8 cellular contexts compared by ENCODE assay signal in the genomic region with DNA sequence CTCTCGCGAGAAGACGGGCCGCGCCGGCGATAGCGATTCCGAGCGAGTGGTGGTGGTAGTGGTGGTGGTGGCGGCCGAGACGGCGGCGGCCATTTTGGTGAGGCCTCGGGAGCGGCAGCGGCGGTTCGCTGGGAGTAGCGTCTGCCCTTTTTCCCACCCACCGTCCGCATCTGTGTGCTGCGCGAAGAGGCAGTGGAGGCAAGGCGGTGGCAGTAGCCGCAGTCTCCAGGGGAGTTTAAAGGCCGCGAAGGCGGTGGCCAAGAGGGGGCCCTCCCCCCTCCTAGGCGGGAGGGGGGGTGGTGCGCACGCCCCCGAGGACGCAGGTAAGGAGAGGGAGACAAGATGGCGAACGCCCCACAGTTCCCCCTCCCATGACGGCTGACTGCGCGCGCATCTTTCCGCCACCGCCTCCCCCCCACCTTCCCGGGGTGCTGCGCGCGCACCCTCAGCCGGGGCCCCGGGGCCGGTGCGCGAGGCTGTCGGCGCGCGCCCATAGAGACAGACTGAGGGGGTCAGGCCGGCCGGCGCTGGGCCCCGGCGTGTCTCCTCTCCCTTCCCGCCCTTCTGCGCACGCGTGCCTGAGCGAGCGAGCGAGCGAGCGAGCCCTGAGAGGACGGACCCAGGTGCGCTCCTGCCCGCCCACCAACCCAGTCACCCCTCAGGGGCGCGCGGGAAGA. TPM values are rescaled to one million over a fixed set of nuclear protein-coding genes. Genes with fewer than 3 reads are reported as not detected.
DNase-seq lines count a peak whose midpoint lies in the region; ATAC-seq and TF ChIP-seq lines count a peak whose summit lies in the region.

No MANE protein-coding gene starts in this region.

- H3K9me3 Mint-ChIP-seq in CD4-positive, alpha-beta memory T cell, result peaks cover 0 to 3% (median 0%) of the 10 kb centered on the region in 8 donors

- POLR2A ChIA-PET in CD4-positive, alpha-beta memory T cell (lab: Charles Lee; ENCODE audit: partially characterized antibody), result interaction anchor here (1.0 to 9.2 kb wide), 23 partner anchors 8 to 280 kb away, joined by 3 to 154 read pairs (median 4); a partner anchor contains a TSS

- H3K9me3 ChIP-seq in CD4-positive, alpha-beta memory T cell (ENCODE audit: control insufficient read depth in 1 of 2, low read length in 2 of 2), result no peaks in the 10 kb centered on the region

- ATAC-seq in GM19452 (IDR thresholded peaks at IDR 0.05; ENCODE audit: unreplicated experiment) (peak; percentile 68), HG03571 (IDR thresholded peaks at IDR 0.05; ENCODE audit: unreplicated experiment) (peak; percentile 55)

- peak in 1 of 2 donors; percentile 42 for TF ChIP-seq POLR2A in lower leg skin (IDR thresholded peaks at IDR 0.05)

- peak overlapping the region; percentile 95 to 99 (median 96) for H3K4me3 Mint-ChIP-seq in CD4-positive, alpha-beta memory T cell

- peaks cover 6 to 30% of the 10 kb centered on the region in 2 donors for H3K36me3 Mint-ChIP-seq in CD4-positive, alpha-beta memory T cell

- H3K27me3 ChIP-seq in CD4-positive, alpha-beta memory T cell (ENCODE audit: insufficient read depth, low read length), result no peaks in the 10 kb centered on the region

- H3K27ac Mint-ChIP-seq in CD4-positive, alpha-beta memory T cell, result peak overlapping the region; percentile 100

- CTCF ChIA-PET in CD4-positive, alpha-beta memory T cell (lab: Charles Lee; ENCODE audit: partially characterized antibody), result interaction anchor here (1.7 to 2.6 kb wide), 5 partner anchors 39 to 268 kb away, joined by 4 to 21 read pairs (median 5); a partner anchor contains a TSS

- peaks cover 0 to 3% of the 10 kb centered on the region in 2 donors for H3K27me3 Mint-ChIP-seq in CD4-positive, alpha-beta memory T cell

- intact Hi-C loops in CD4-positive, alpha-beta memory T cell (cut with micrococcal nuclease), result loop anchor here (1.0 to 2.0 kb wide), 12 partner anchors 40 to 1875 kb away; a partner anchor contains a TSS
- intact Hi-C loops in lower leg skin (cut with DNase I; ENCODE audit: low total_unique reads), result no loop called here

- TF ChIP-seq CTCF in lower leg skin (IDR thresholded peaks at IDR 0.05), result peak in 1 of 3 donors; percentile 31

- peak; percentile 99 to 100 (median 100) for DNase-seq in CD4-positive, alpha-beta memory T cell
- DNase-seq in NCI-H774 (lab: John Stamatoyannopoulos, UW), result peak; percentile 95
- peak; percentile 99 for DNase-seq in activated CD4-positive, alpha-beta T cell treated with anti-CD3 and anti-CD28 coated beads, Interleukin-2, amount 50 U/mL, for 48 hours
- peak; percentile 63 to 86 for DNase-seq in dermis microvascular lymphatic vessel endothelial cell (ENCODE audit: low read depth in 2 of 2)
- DNase-seq in lower leg skin (ENCODE audit: low spot score in 2 of 2), result peak; percentile 98 to 100
- DNase-seq in stimulated activated CD4-positive, alpha-beta T cell treated with anti-CD3 and anti-CD28 coated beads, Interleukin-4, amount 100 ng/mL, for 24 hours, result peak; percentile 99

- H3K36me3 ChIP-seq in CD4-positive, alpha-beta memory T cell (ENCODE audit: insufficient read depth, low read length), result peaks cover 10% of the 10 kb centered on the region

- WGBS in lower leg skin, 2 donors, result 0 to 1% methylated on average over 40 to 62 of the region's 76 CpGs

- H3K27ac ChIP-seq in CD4-positive, alpha-beta memory T cell (ENCODE audit: low read depth, low read length), result peak overlapping the region; percentile 100

- peaks cover 36% of the 10 kb centered on the region for H3K4me1 ChIP-seq in CD4-positive, alpha-beta memory T cell (ENCODE audit: insufficient read depth, low read length)

- H3K4me3 ChIP-seq in CD4-positive, alpha-beta memory T cell (ENCODE audit: low read length in 2 of 2), result peak overlapping the region; percentile 61 to 71
- H3K4me3 ChIP-seq in lower leg skin (ENCODE audit: low read depth, poor library complexity, severe bottlenecking), result peak overlapping the region; percentile 99

- peaks cover 22 to 44% (median 32%) of the 10 kb centered on the region in 4 donors for H3K4me1 Mint-ChIP-seq in CD4-positive, alpha-beta memory T cell

RNA-seq across cellular contexts. Expression of a gene that starts 0.7 kb away (rescaled TPM):
- 100 to 1,000 TPM; 101 to 115 TPM for total RNA-seq in CD4-positive, alpha-beta memory T cell
- 10 to 100 TPM in 1 of 2 donors, 1 to 10 TPM in 1; 1.2 to 35.4 TPM for polyA plus RNA-seq in CD4-positive, alpha-beta memory T cell
- total RNA-seq in dermis microvascular lymphatic vessel endothelial cell, result 16.6 and 29.3 TPM in 2 replicates
- 10 to 100 TPM; 21.7 to 44.0 (median 33.7) TPM for total RNA-seq in lower leg skin

RNA-seq across cellular contexts. Expression of a gene that starts 40.0 kb away (rescaled TPM):
- 100 to 1,000 TPM; 164 to 172 TPM for total RNA-seq in CD4-positive, alpha-beta memory T cell
- polyA plus RNA-seq in CD4-positive, alpha-beta memory T cell, result 1 to 10 TPM in 1 of 2 donors, under 1 TPM in 1; 0.70 to 7.9 TPM
- total RNA-seq in dermis microvascular lymphatic vessel endothelial cell (6.9 and 13.4 TPM in 2 replicates), lower leg skin (100 to 1,000 TPM in 1 of 4 donors, 10 to 100 TPM in 3; 51.0 to 103 (median 58.3) TPM)

RNA-seq across cellular contexts. Expression of a gene that starts 47.5 kb away (rescaled TPM):
- 100 to 1,000 TPM in 1 of 2 experiments, 10 to 100 TPM in 1; 92.0 to 100 TPM for total RNA-seq in CD4-positive, alpha-beta memory T cell
- polyA plus RNA-seq in CD4-positive, alpha-beta memory T cell, result 10 to 100 TPM in 1 of 2 donors, 1 to 10 TPM in 1; 8.7 to 25.9 TPM
- total RNA-seq in dermis microvascular lymphatic vessel endothelial cell (4.5 and 7.6 TPM in 2 replicates), lower leg skin (10 to 100 TPM; 23.8 to 67.5 (median 37.1) TPM)

RNA-seq across cellular contexts. Expression of a gene that starts 49.9 kb away (rescaled TPM):
- total RNA-seq in CD4-positive, alpha-beta memory T cell, result 10 to 100 TPM; 54.1 to 54.9 TPM
- 10 to 100 TPM; 42.0 to 63.5 TPM for polyA plus RNA-seq in CD4-positive, alpha-beta memory T cell
- 14.9 and 21.1 TPM in 2 replicates for total RNA-seq in dermis microvascular lymphatic vessel endothelial cell
- total RNA-seq in lower leg skin, result 10 to 100 TPM; 20.6 to 39.5 (median 31.5) TPM

Comparison
In these comparisons a context has a peak if more than half of its experiments do, and no peak if none do; other contexts are left out.
1. Peak in every context shown above with its lines: DNase-seq, ATAC-seq, H3K4me3 ChIP-seq and H3K27ac ChIP-seq.